Comparison of ENCODE assay signal across 15 cellular contexts in the genomic region with DNA sequence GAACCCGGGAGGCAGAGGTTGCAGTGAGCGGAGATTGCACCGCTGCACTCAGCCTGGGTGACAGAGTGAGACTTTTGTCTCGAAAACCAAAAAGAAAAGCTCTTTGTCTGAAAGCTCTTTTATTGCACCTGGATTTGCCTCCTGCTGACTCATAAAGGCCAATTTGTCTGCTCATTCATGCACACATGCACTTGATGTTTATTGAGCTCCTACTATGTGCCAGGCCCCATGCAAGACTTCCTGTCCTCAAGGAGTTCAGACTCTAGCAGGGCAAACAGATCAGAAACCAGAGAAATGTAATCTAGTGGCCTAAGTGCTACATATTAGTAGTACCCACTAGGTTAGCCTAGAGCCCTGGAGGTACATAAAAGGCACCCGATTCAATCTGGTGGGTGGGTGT. TPM values are rescaled to one million over a fixed set of nuclear protein-coding genes. Genes with fewer than 3 reads are reported as not detected.
"Had no signal": no experiment of that assay in that cellular context is flagged by ENCODE, and none has a peak within 500 bp of the region (broad histone marks: within the 10 kb centered on the region; RNA-seq: fewer than 3 reads in every experiment).

No MANE protein-coding gene starts in this region.

- H3K4me1 Mint-ChIP-seq: activated naive CD4-positive, alpha-beta T cell treated with anti-CD3 and anti-CD28 coated beads, Interleukin-2, amount 50 U/mL, for 24 hours had no signal

- H3K4me1 ChIP-seq: psoas muscle had no signal

- FAIRE-seq: kidney had no signal

- H3K36me3 ChIP-seq: gastroesophageal sphincter had no signal

- DNase-seq: activated effector memory CD4-positive, alpha-beta T cell treated with Interleukin-2 at 50 U/mL for 16 hours; activated T-cell treated with anti-CD3 and anti-CD28 coated beads, Interleukin-2, amount 50 U/mL, for 24 hours; central memory CD4-positive, alpha-beta T cell; effector CD4-positive, alpha-beta T cell; psoas muscle; stimulated activated CD4-positive, alpha-beta T cell treated with anti-CD3 and anti-CD28 coated beads, Interleukin-2, amount 100 ng/mL, for 24 hours; stimulated activated naive CD4-positive, alpha-beta T cell treated with Interleukin-2 at 50 U/mL for 16 hours; trophoblast cell had no signal

- H3K27ac ChIP-seq: coronary artery, gastroesophageal sphincter, psoas muscle had no signal

- H3K4me3 ChIP-seq: coronary artery, gastroesophageal sphincter, psoas muscle had no signal

- H3K9me3 Mint-ChIP-seq: activated naive CD4-positive, alpha-beta T cell treated with anti-CD3 and anti-CD28 coated beads, Interleukin-2, amount 50 U/mL, for 24 hours; activated T-cell treated with anti-CD3 and anti-CD28 coated beads, Interleukin-2, amount 50 U/mL, for 24 hours; T-helper 1 cell treated with Interleukin-12 subunit alpha and Interleukin-12 subunit beta and Interleukin-4 antibody, amounts not matched to agents 30 μg/mL and 1 μg/mL, for 36 hours had no signal

- H3K36me3 Mint-ChIP-seq: activated naive CD4-positive, alpha-beta T cell treated with anti-CD3 and anti-CD28 coated beads, Interleukin-2, amount 50 U/mL, for 24 hours had no signal

- H3K27ac Mint-ChIP-seq: activated naive CD4-positive, alpha-beta T cell treated with anti-CD3 and anti-CD28 coated beads, Interleukin-2, amount 50 U/mL, for 24 hours; activated T-cell treated with anti-CD3 and anti-CD28 coated beads, Interleukin-2, amount 50 U/mL, for 24 hours; T-helper 1 cell treated with Interleukin-12 subunit alpha and Interleukin-12 subunit beta and Interleukin-4 antibody, amounts not matched to agents 30 μg/mL and 1 μg/mL, for 36 hours had no signal

- H3K9me3 ChIP-seq: gastroesophageal sphincter, psoas muscle had no signal

- ATAC-seq: gastroesophageal sphincter, psoas muscle, sciatic nerve had no signal

- H3K27me3 Mint-ChIP-seq: activated naive CD4-positive, alpha-beta T cell treated with anti-CD3 and anti-CD28 coated beads, Interleukin-2, amount 50 U/mL, for 24 hours; activated T-cell treated with anti-CD3 and anti-CD28 coated beads, Interleukin-2, amount 50 U/mL, for 24 hours had no signal

- H3K4me3 Mint-ChIP-seq: activated naive CD4-positive, alpha-beta T cell treated with anti-CD3 and anti-CD28 coated beads, Interleukin-2, amount 50 U/mL, for 24 hours; activated T-cell treated with anti-CD3 and anti-CD28 coated beads, Interleukin-2, amount 50 U/mL, for 24 hours; T-helper 1 cell treated with Interleukin-12 subunit alpha and Interleukin-12 subunit beta and Interleukin-4 antibody, amounts not matched to agents 30 μg/mL and 1 μg/mL, for 36 hours had no signal

RNA-seq across cellular contexts. Expression of a gene that starts 30.2 kb away (rescaled TPM):
- total RNA-seq: osteoblast had no signal
